ENCODE assay signal across 8 cellular contexts in the genomic region with DNA sequence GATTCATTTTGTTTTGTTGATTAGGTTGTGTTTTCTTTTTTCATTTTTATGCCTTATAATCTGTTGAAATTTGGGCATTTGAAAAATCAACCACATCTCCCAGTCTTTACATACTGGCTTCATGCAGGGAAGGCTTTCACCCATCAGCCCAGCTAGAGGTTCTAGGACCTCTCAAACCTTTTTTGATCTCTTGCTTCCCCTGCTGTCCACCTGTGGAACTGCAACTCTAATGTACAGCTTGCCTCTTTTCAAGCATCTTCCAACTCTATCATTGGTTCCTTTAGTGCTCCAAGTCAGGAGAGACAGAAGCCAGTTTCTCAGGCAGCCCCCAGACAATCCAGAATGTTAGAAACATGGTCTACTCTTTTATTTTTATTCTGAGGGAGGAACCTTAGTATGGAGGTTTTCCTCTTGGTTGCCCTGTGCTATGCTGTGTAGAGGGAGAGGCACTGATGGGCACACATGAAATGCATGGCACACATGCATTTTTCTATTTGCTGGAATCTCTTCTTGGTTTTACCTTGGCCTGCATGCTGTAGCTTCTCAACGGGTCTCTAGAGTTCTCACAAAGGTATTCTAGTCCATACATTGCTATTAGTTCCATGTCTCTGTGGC.
DNase-seq lines count a peak whose midpoint lies in the region; ATAC-seq and TF ChIP-seq lines count a peak whose summit lies in the region.

No MANE protein-coding gene starts in this region.

- intact Hi-C loops in heart left ventricle (cut with DNase I), result no loop called here
- intact Hi-C loops in Right ventricle myocardium inferior (cut with DNase I), result no loop called here
- intact Hi-C loops in psoas muscle (cut with DNase I), result no loop called here

- no peak overlapping the region for H3K9ac ChIP-seq in NT2/D1 (ENCODE audit: insufficient read length, low read depth)

- DNase-seq in heart left ventricle, result no peak
- DNase-seq in Right ventricle myocardium inferior (ENCODE audit: missing footprints), result no peak
- DNase-seq in HFFc6, result no peak
- DNase-seq in NT2/D1 (ENCODE audit: low read depth, low spot score), result peak; percentile 54
- peak; percentile 25 for DNase-seq in epithelial cell of esophagus (ENCODE audit: low read depth)
- no peak for DNase-seq in psoas muscle
- no peak for DNase-seq in NK-92 (lab: John Stamatoyannopoulos, UW; ENCODE audit: unreplicated experiment)
- DNase-seq in cerebellar cortex (ENCODE audit: low spot score), result no peak

- no peak for ATAC-seq in heart left ventricle
- ATAC-seq in Right ventricle myocardium inferior, result no peak
- no peak for ATAC-seq in psoas muscle

- no peak overlapping the region for H3K27ac Mint-ChIP-seq in HFFc6

- WGBS in heart left ventricle, 4 donors, result 52 to 75% (median 68%) methylated on average over 1 of the region's 1 CpG
- 57 to 63% (median 58%) methylated on average over 1 of the region's 1 CpG for WGBS in psoas muscle, 3 donors

- TF ChIP-seq CTCF in heart left ventricle (IDR thresholded peaks at IDR 0.05), result peak; percentile 31 to 70 (median 47)
- TF ChIP-seq CTCF in HFFc6 (IDR thresholded peaks at IDR 0.05), result peak; percentile 66
- TF ChIP-seq CTCF in epithelial cell of esophagus (IDR thresholded peaks at IDR 0.05; ENCODE audit: insufficient read depth, low read depth, low read length, missing control alignments), result peak; percentile 81
- peak; percentile 29 for TF ChIP-seq CTCF in psoas muscle (IDR thresholded peaks at IDR 0.05)

- H3K36me3 Mint-ChIP-seq in HFFc6 (ENCODE audit: low read depth), result no peaks in the 10 kb centered on the region

- no peaks in the 10 kb centered on the region for H3K4me1 Mint-ChIP-seq in HFFc6 (ENCODE audit: low read depth)

- no peak for TF ChIP-seq POLR2A in heart left ventricle (IDR thresholded peaks at IDR 0.05)

- H3K4me3 ChIP-seq in heart left ventricle, result no peak overlapping the region
- no peak overlapping the region for H3K4me3 ChIP-seq in NT2/D1 (ENCODE audit: insufficient read length, low read depth)
- no peak overlapping the region for H3K4me3 ChIP-seq in epithelial cell of esophagus (ENCODE audit: low read length)
- H3K4me3 ChIP-seq in psoas muscle, result no peak overlapping the region

- H3K4me3 Mint-ChIP-seq in HFFc6, result no peak overlapping the region

- H3K9me3 ChIP-seq in heart left ventricle, result peaks cover 0 to 17% (median 5%) of the 10 kb centered on the region in 12 donors
- no peaks in the 10 kb centered on the region for H3K9me3 ChIP-seq in NT2/D1 (ENCODE audit: insufficient read depth, low read length)
- peaks cover 7% of the 10 kb centered on the region for H3K9me3 ChIP-seq in psoas muscle

- H3K27ac ChIP-seq in heart left ventricle (no peak overlapping the region), psoas muscle (no peak overlapping the region)

- H3K4me1 ChIP-seq in heart left ventricle (no peaks in the 10 kb centered on the region), NT2/D1 (ENCODE audit: insufficient read depth, insufficient read length) (no peaks in the 10 kb centered on the region), psoas muscle (no peaks in the 10 kb centered on the region)

- no peaks in the 10 kb centered on the region; the same call in 1 of the 2 replicates for H3K27me3 Mint-ChIP-seq in HFFc6 (ENCODE audit: insufficient read depth)

- H3K9me3 Mint-ChIP-seq in HFFc6, result peaks cover 71% of the 10 kb centered on the region

- H3K36me3 ChIP-seq in heart left ventricle (no peaks in the 10 kb centered on the region), NT2/D1 (ENCODE audit: insufficient read depth, insufficient read length, low read length) (no peaks in the 10 kb centered on the region), psoas muscle (ENCODE audit: insufficient read depth in 1 of 2, low read depth in 1 of 2) (no peaks in the 10 kb centered on the region)

- H3K27me3 ChIP-seq in heart left ventricle (no peaks in the 10 kb centered on the region), NT2/D1 (ENCODE audit: insufficient read depth, insufficient read length) (no peaks in the 10 kb centered on the region), psoas muscle (ENCODE audit: insufficient read depth in 3 of 3, low read length in 2 of 3) (no peaks in the 10 kb centered on the region)

Comparison
In these comparisons a context has a peak if more than half of its experiments do, and no peak if none do; other contexts are left out.
1. DNase-seq: peak in NT2/D1 (single experiment) and epithelial cell of esophagus (single experiment); none in heart left ventricle (0 of 5), Right ventricle myocardium inferior (single experiment), HFFc6 (single experiment), psoas muscle (0 of 2), NK-92 (single experiment) and cerebellar cortex (single experiment).
2. CTCF ChIP-seq: peak in every context shown above with its lines; median percentile 81 in epithelial cell of esophagus; 66 in HFFc6; 47 in heart left ventricle; 29 in psoas muscle.